In genomic region chr2:147273628-147274027, GRCh38 we compare ENCODE assay signal across 29 cellular contexts.
"Had no signal": no experiment of that assay in that cellular context is flagged by ENCODE, and none has a peak within 500 bp of the region (broad histone marks: within the 10 kb centered on the region; RNA-seq: fewer than 3 reads in every experiment).

No MANE protein-coding gene starts in this region.

- H3K9me3 ChIP-seq: prostate gland, suprapubic skin, uterus had no signal

- H3K4me2 ChIP-seq: neural progenitor cell, smooth muscle cell had no signal

- H2AFZ ChIP-seq: neural progenitor cell had no signal

- DNase-seq: cortex of kidney; effector memory CD8-positive, alpha-beta T cell; foreskin melanocyte; glutamatergic neuron; heart right ventricle; hippocampal formation; mesenchymal stem cell; midbrain; naive thymus-derived CD4-positive, alpha-beta T cell; nucleus accumbens; stimulated activated CD4-positive, alpha-beta T cell treated with anti-CD3 and anti-CD28 coated beads, Interleukin-12 subunit alpha, Interleukin-12 subunit beta, amount 100 ng/mL, for 4 hours; stimulated activated CD4-positive, alpha-beta T cell treated with anti-CD3 and anti-CD28 coated beads, Interleukin-1b, Interleukin-23, amount 100 ng/mL, for 48 hours; stimulated activated CD4-positive, alpha-beta T cell treated with anti-CD3 and anti-CD28 coated beads, Interleukin-4, amount 100 ng/mL, for 1 hour; stimulated activated CD8-positive, alpha-beta memory T cell treated with anti-CD3 and anti-CD28 coated beads, Interleukin-4, amount 100 ng/mL, for 48 hours; stimulated activated naive CD4-positive, alpha-beta T cell; stimulated activated naive CD8-positive, alpha-beta T cell treated with anti-CD3 and anti-CD28 coated beads, Interleukin-15, amount 100 ng/mL, for 72 hours; transverse colon; upper lobe of right lung; uterus had no signal

- H3K27me3 ChIP-seq: esophagus muscularis mucosa, heart right ventricle, neural progenitor cell, right atrium auricular region, suprapubic skin, transverse colon, upper lobe of right lung, uterus had no signal

- H3K36me3 ChIP-seq: esophagus muscularis mucosa, heart right ventricle, neural progenitor cell, prostate gland, right atrium auricular region, suprapubic skin, transverse colon, upper lobe of right lung, uterus had no signal

- H3K27ac ChIP-seq: esophagus muscularis mucosa, heart right ventricle, neural progenitor cell, prostate gland, right atrium auricular region, suprapubic skin, transverse colon, upper lobe of right lung, uterus had no signal

- H3K4me1 Mint-ChIP-seq: stimulated activated naive CD8-positive, alpha-beta T cell treated with anti-CD3 and anti-CD28 coated beads, Interleukin-15, amount 100 ng/mL, for 72 hours had no signal

- H3K4me1 ChIP-seq: heart right ventricle, prostate gland, right atrium auricular region, transverse colon, upper lobe of right lung, uterus had no signal

- H3K27ac Mint-ChIP-seq: naive thymus-derived CD4-positive, alpha-beta T cell; nephron; neural progenitor cell; stimulated activated naive CD8-positive, alpha-beta T cell treated with anti-CD3 and anti-CD28 coated beads, Interleukin-15, amount 100 ng/mL, for 72 hours had no signal

- H3K9ac ChIP-seq: neural progenitor cell had no signal

- H3K27me3 Mint-ChIP-seq: stimulated activated naive CD8-positive, alpha-beta T cell treated with anti-CD3 and anti-CD28 coated beads, Interleukin-15, amount 100 ng/mL, for 72 hours had no signal

- H3K4me3 Mint-ChIP-seq: effector memory CD8-positive, alpha-beta T cell; naive thymus-derived CD4-positive, alpha-beta T cell; nephron; neural progenitor cell; stimulated activated naive CD8-positive, alpha-beta T cell treated with anti-CD3 and anti-CD28 coated beads, Interleukin-15, amount 100 ng/mL, for 72 hours had no signal

- H3K36me3 Mint-ChIP-seq: neural progenitor cell had no signal

- H3K4me3 ChIP-seq: esophagus muscularis mucosa, heart right ventricle, lung, neural progenitor cell, prostate gland, right atrium auricular region, smooth muscle cell, suprapubic skin, transverse colon, upper lobe of right lung, uterus had no signal

- ATAC-seq: effector memory CD8-positive, alpha-beta T cell; heart right ventricle; left lobe of liver; naive thymus-derived CD4-positive, alpha-beta T cell; sciatic nerve; stimulated activated naive CD8-positive, alpha-beta T cell treated with anti-CD3 and anti-CD28 coated beads, Interleukin-15, amount 100 ng/mL, for 72 hours; upper lobe of right lung had no signal
